Comparison of ENCODE assay signal across 1 cellular context in the genomic region with DNA sequence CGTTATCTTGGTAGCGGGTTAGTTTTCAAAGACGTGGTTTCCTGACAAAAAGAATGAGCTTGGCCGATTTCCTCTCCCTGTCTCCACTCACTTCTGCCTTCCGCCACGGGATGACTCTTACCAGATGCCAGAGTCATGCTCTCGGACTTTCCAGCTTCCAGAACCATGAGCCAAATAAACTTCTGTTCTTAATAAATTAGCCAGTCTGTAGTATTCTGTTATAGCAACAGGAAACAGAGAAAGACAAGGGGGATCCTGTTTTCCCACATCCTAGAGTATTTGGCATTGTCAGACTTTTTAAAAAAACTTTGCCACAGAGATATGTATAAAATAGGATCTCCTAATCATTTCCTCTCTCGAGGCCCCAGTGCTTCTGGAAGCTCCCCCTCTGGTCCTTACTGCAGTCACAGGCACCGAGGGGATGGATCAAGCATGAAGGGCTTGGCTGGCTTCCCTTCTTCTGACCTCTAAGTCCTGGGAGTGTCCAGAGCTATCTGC.
TF ChIP-seq lines count a peak whose summit lies in the region.

No MANE protein-coding gene starts in this region.

TF ChIP-seq in endothelial cell of umbilical vein, 7 proteins besides CTCF, POLR2A, EP300 and RAD21 (continued from another document):
- TF ChIP-seq FOS (IDR thresholded peaks at IDR 0.05; ENCODE audit: borderline replicate concordance, insufficient read depth, low read length) (peak; percentile 88), POLR2AphosphoS5 (IDR thresholded peaks at IDR 0.05; ENCODE audit: insufficient read depth, low read depth, low read length) (peak; percentile 96)
TF ChIP-seq in endothelial cell of umbilical vein: peak in this region for 5.
